8 cellular contexts compared by ENCODE assay signal in genomic region chr19:21202865-21203494, GRCh38.
DNase-seq lines count a peak whose midpoint lies in the region; ATAC-seq and TF ChIP-seq lines count a peak whose summit lies in the region.

No MANE protein-coding gene starts in this region.

- H3K4me1 Mint-ChIP-seq in type B pancreatic cell (ENCODE audit: unreplicated experiment) = no peaks in the 10 kb centered on the region

- no peak overlapping the region for H3K4me3 ChIP-seq in GM12864 (ENCODE audit: low read depth, low read length)
- H3K4me3 ChIP-seq in breast epithelium = no peak overlapping the region
- H3K4me3 ChIP-seq in left lung = no peak overlapping the region

- peaks cover 4% of the 10 kb centered on the region for H3K27me3 Mint-ChIP-seq in type B pancreatic cell

- H3K27me3 ChIP-seq in breast epithelium (no peaks in the 10 kb centered on the region), left lung (no peaks in the 10 kb centered on the region)

- no peak overlapping the region for H3K4me3 Mint-ChIP-seq in type B pancreatic cell

- TF ChIP-seq CTCF in AG09319 (IDR thresholded peaks at IDR 0.05; ENCODE audit: low read depth, low read length) (peak; percentile 53), GM12864 (IDR thresholded peaks at IDR 0.05; ENCODE audit: low read depth, low read length, missing control alignments) (peak; percentile 62), breast epithelium (IDR thresholded peaks at IDR 0.05) (peak; percentile 32 to 66 (median 63)), left lung (IDR thresholded peaks at IDR 0.05) (peak; percentile 66 to 71), type B pancreatic cell (conservative IDR thresholded peaks at IDR 0.05) (peak; percentile 77)

- H3K27ac ChIP-seq in breast epithelium (no peak overlapping the region), left lung (no peak overlapping the region)

- H3K4me1 ChIP-seq in breast epithelium (no peaks in the 10 kb centered on the region), left lung (no peaks in the 10 kb centered on the region)

- peaks cover 6% of the 10 kb centered on the region for H3K9me3 Mint-ChIP-seq in type B pancreatic cell

- H3K27ac Mint-ChIP-seq in type B pancreatic cell = no peak overlapping the region

- DNase-seq in AG09319 (ENCODE audit: extremely low read depth, low read depth) (peak; percentile 1), GM12864 (ENCODE audit: low read depth) (no peak), NOMO-1 (lab: John Stamatoyannopoulos, UW; ENCODE audit: unreplicated experiment in 2 of 2) (peak; percentile 26 to 35), breast epithelium (ENCODE audit: low spot score in 2 of 2) (no peak), left lung (no peak), type B pancreatic cell (ENCODE audit: extremely low spot score, unreplicated experiment) (no peak), SIG-M5 treated with dmso at 0.1 percent for 504 hours (lab: John Stamatoyannopoulos, UW; ENCODE audit: unreplicated experiment) (no peak)

- ATAC-seq in left lung = peak; percentile 86
- ATAC-seq in GM19452 (IDR thresholded peaks at IDR 0.05; ENCODE audit: unreplicated experiment) = no peak

- H3K36me3 Mint-ChIP-seq in type B pancreatic cell = no peaks in the 10 kb centered on the region

- no peak for TF ChIP-seq POLR2A in breast epithelium (IDR thresholded peaks at IDR 0.05)

- H3K9me3 ChIP-seq in breast epithelium = no peaks in the 10 kb centered on the region
- no peaks in the 10 kb centered on the region for H3K9me3 ChIP-seq in left lung

- no peaks in the 10 kb centered on the region for H3K36me3 ChIP-seq in breast epithelium
- H3K36me3 ChIP-seq in left lung = no peaks in the 10 kb centered on the region

- intact Hi-C loops in breast epithelium (cut with DNase I; ENCODE audit: low total_unique reads) = no loop called here
- intact Hi-C loops in left lung (cut with DNase I) = no loop called here

Comparison
In these comparisons a context has a peak if more than half of its experiments do, and no peak if none do; other contexts are left out.
1. DNase-seq: peak in AG09319 (single experiment) and NOMO-1 (2 of 2); none in GM12864 (single experiment), breast epithelium (0 of 2), left lung (0 of 2), type B pancreatic cell (single experiment) and SIG-M5 treated with dmso at 0.1 percent for 504 hours (single experiment).
2. Peak in every context shown above with its lines, with median percentiles within 50 percentile points of each other: CTCF ChIP-seq.